ENCODE assay signal across 8 cellular contexts in genomic region chr3:38117748-38118420, GRCh38. TPM values are rescaled to one million over a fixed set of nuclear protein-coding genes. Genes with fewer than 3 reads are reported as not detected.
DNase-seq lines count a peak whose midpoint lies in the region; ATAC-seq lines count a peak whose summit lies in the region.

No MANE protein-coding gene starts in this region.

- peaks cover 11% of the 10 kb centered on the region for H3K4me1 Mint-ChIP-seq in T-helper 17 cell

- no peaks in the 10 kb centered on the region for H3K9me3 ChIP-seq in T-helper 17 cell (ENCODE audit: control insufficient read depth, low read length, poor library complexity, severe bottlenecking)

- H3K27ac Mint-ChIP-seq in T-helper 17 cell: no peak overlapping the region

- H3K27me3 Mint-ChIP-seq in T-helper 17 cell: no peaks in the 10 kb centered on the region

- ATAC-seq in GM19455 (IDR thresholded peaks at IDR 0.05; ENCODE audit: unreplicated experiment): peak; percentile 55
- ATAC-seq in T-helper 17 cell: peak; percentile 91
- ATAC-seq in GM21825 (IDR thresholded peaks at IDR 0.05; ENCODE audit: unreplicated experiment): no peak

- peaks cover 3% of the 10 kb centered on the region for H3K36me3 Mint-ChIP-seq in T-helper 17 cell (ENCODE audit: low read depth)

- DNase-seq in DMS 273 (lab: John Stamatoyannopoulos, UW; ENCODE audit: unreplicated experiment): peak; percentile 73
- DNase-seq in HT1080 (ENCODE audit: low read depth): peak; percentile 67
- peak; percentile 40 to 72 (median 50) for DNase-seq in T-helper 17 cell
- DNase-seq in astrocyte of the hippocampus (ENCODE audit: low read depth, low spot score): peak; percentile 69
- DNase-seq in inferior parietal cortex (ENCODE audit: extremely low spot score): peak; percentile 48
- DNase-seq in stimulated activated CD4-positive, alpha-beta T cell treated with anti-CD3 and anti-CD28 coated beads, Interleukin-2, amount 100 ng/mL, for 24 hours: peak; percentile 79 to 80

- no peak overlapping the region for H3K4me3 Mint-ChIP-seq in T-helper 17 cell

RNA-seq across cellular contexts. Expression of gene ACAA1, which starts 19.0 kb away (rescaled TPM):
- 9.2 and 14.2 TPM in 2 replicates for total RNA-seq in HT1080 (2014; rRNA removed; shearing (Covaris generic))
- 23.8 and 29.5 TPM in 2 replicates for polyA plus RNA-seq in HT1080 (2015; cell fraction: cytosol; rRNA removed)
- 56.6 and 57.3 TPM in 2 replicates for polyA plus RNA-seq in HT1080 (2015; cell fraction: nucleus; rRNA removed)
- total RNA-seq in T-helper 17 cell: 10 to 100 TPM; 78.2 to 79.3 TPM

RNA-seq across cellular contexts. Expression of gene MYD88, which starts 20.6 kb away (rescaled TPM):
- total RNA-seq in HT1080 (2014; rRNA removed; shearing (Covaris generic)): 0.03 TPM in 1 of 2 replicates, not detected in the other
- polyA plus RNA-seq in HT1080 (2015; cell fraction: cytosol; rRNA removed): 0.16 and 0.26 TPM in 2 replicates
- polyA plus RNA-seq in HT1080 (2015; cell fraction: nucleus; rRNA removed): 0.07 and 0.44 TPM in 2 replicates
- 10 to 100 TPM; 44.0 to 45.5 TPM for total RNA-seq in T-helper 17 cell

RNA-seq across cellular contexts. Expression of gene OXSR1, which starts 47.5 kb away (rescaled TPM):
- total RNA-seq in HT1080 (2014; rRNA removed; shearing (Covaris generic)): 28.5 and 35.6 TPM in 2 replicates
- polyA plus RNA-seq in HT1080 (2015; cell fraction: cytosol; rRNA removed): 43.6 and 49.9 TPM in 2 replicates
- 69.9 and 71.9 TPM in 2 replicates for polyA plus RNA-seq in HT1080 (2015; cell fraction: nucleus; rRNA removed)
- 10 to 100 TPM; 39.8 to 51.9 TPM for total RNA-seq in T-helper 17 cell

Comparison
In these comparisons a context has a peak if more than half of its experiments do, and no peak if none do; other contexts are left out.
1. RNA of gene MYD88, which starts 20.6 kb away (total RNA-seq): 44.0 to 45.5 TPM in T-helper 17 cell; 0.03 TPM in HT1080; every median in the first group is over 10 times any median in the second.
2. Peak in every context shown above with its lines, with median percentiles within 50 percentile points of each other: DNase-seq.